ENCODE assay signal across 29 cellular contexts in genomic region chr3:24539699-24540098, GRCh38. TPM values are rescaled to one million over a fixed set of nuclear protein-coding genes. Genes with fewer than 3 reads are reported as not detected.
A peak's percentile ranks its signal among the peaks of the same experiment; 100 is the strongest.
DNase-seq lines count a peak whose midpoint lies in the region; ATAC-seq, FAIRE-seq and TF ChIP-seq lines count a peak whose summit lies in the region.
"Had no signal": no experiment of that assay in that cellular context is flagged by ENCODE, and none has a peak within 500 bp of the region (broad histone marks: within the 10 kb centered on the region; RNA-seq: fewer than 3 reads in every experiment).

No MANE protein-coding gene starts in this region.

- dilution Hi-C loops in endothelial cell of umbilical vein (cut with MboI; ENCODE audit: extremely low pct_ligation_motif_present, low sequenced_read_pairs): no loop called here

- DNase-seq in heart right ventricle (no peak), left ventricle myocardium superior (no peak), endothelial cell of umbilical vein (ENCODE audit: low read depth, low spot score) (no peak), pancreas (no peak), iPS-NIHi11 (ENCODE audit: low spot score) (no peak)
- DNase-seq: 8988T; ACHN; BE2C; C1 segment of cervical spinal cord; CD4-positive, alpha-beta memory T cell; CD4-positive, CD25-positive, alpha-beta regulatory T cell; CD8-positive, alpha-beta memory T cell; COR-L47; DMS 273 treated with DMSO at 0.1 percent for 48 hours; DMS153; DMS53; DMS79; DND-41; EL; GDM1 had no signal

- H3K4me1 ChIP-seq in heart right ventricle (peaks cover 0 to 15% (median 4%) of the 10 kb centered on the region in 9 donors), endothelial cell of umbilical vein (ENCODE audit: control insufficient read depth, extremely low read depth, insufficient read depth, low read length) (no peaks in the 10 kb centered on the region), pancreas (peaks cover 0 to 11% (median 4%) of the 10 kb centered on the region in 3 donors)
- H3K4me1 ChIP-seq: BE2C, BLaER1 had no signal

- H3K79me2 ChIP-seq in endothelial cell of umbilical vein (ENCODE audit: control insufficient read depth, insufficient read depth, low read length): no peaks in the 10 kb centered on the region

- H3K9me3 ChIP-seq in heart right ventricle: no peaks in the 10 kb centered on the region
- no peaks in the 10 kb centered on the region for H3K9me3 ChIP-seq in endothelial cell of umbilical vein (replicated peaks; ENCODE audit: control insufficient read depth, insufficient read depth, low read length)
- H3K9me3 ChIP-seq in pancreas: no peaks in the 10 kb centered on the region
- H3K9me3 ChIP-seq: BE2C, BLaER1 had no signal

- intact Hi-C loops in heart right ventricle (cut with DNase I): no loop called here
- intact Hi-C loops in left ventricle myocardium superior (cut with micrococcal nuclease): no loop called here
- intact Hi-C loops in endothelial cell of umbilical vein (cut with micrococcal nuclease): no loop called here
- intact Hi-C loops in pancreas (cut with DNase I): no loop called here

- H3K27ac ChIP-seq in heart right ventricle: peak overlapping the region in 6 of 10 donors; percentile 18 to 69 (median 60)
- H3K27ac ChIP-seq in endothelial cell of umbilical vein (ENCODE audit: insufficient read depth, low read depth, low read length): no peak overlapping the region
- H3K27ac ChIP-seq in pancreas: no peak overlapping the region
- H3K27ac ChIP-seq: BLaER1 had no signal

- no TSS peak for BruUV-seq in endothelial cell of umbilical vein (replicated peaks; lab: Mats Ljungman, UMichigan)

- no peaks in the 10 kb centered on the region for H3K9me1 ChIP-seq in endothelial cell of umbilical vein (replicated peaks; ENCODE audit: control insufficient read depth, extremely low read depth, insufficient read depth, low read length)

- CTCF ChIA-PET in endothelial cell of umbilical vein (lab: Charles Lee): interaction anchor here (1.5 kb wide), 1 partner anchor 8 kb away, joined by 5 read pairs; no protein-coding TSS in a partner anchor

- no peak overlapping the region for H2AFZ ChIP-seq in endothelial cell of umbilical vein (ENCODE audit: low read depth, low read length)

- no peak overlapping the region for H3K4me2 ChIP-seq in endothelial cell of umbilical vein (ENCODE audit: insufficient read depth, low read length)
- H3K4me2 ChIP-seq: BLaER1 had no signal

- WGBS in heart right ventricle, 2 donors: 94% methylated on average over 2 of the region's 2 CpGs
- 85 to 90% methylated on average over 2 of the region's 2 CpGs for whole genome bisulfite sequencing in pancreas, 2 donors

- H3K4me3 ChIP-seq in heart right ventricle (no peak overlapping the region), endothelial cell of umbilical vein (replicated peaks in 1 of 3; ENCODE audit: insufficient read depth in 1 of 3, low read depth in 1 of 3, low read length in 3 of 3) (no peak overlapping the region), pancreas (no peak overlapping the region)
- H3K4me3 ChIP-seq: BLaER1, GM12878 had no signal

- ATAC-seq in heart right ventricle: no peak
- ATAC-seq in left ventricle myocardium superior: no peak
- ATAC-seq in pancreas: no peak
- ATAC-seq in HG03432 (IDR thresholded peaks at IDR 0.05; ENCODE audit: unreplicated experiment): no peak
- ATAC-seq: GM12878 had no signal

- H3K36me3 ChIP-seq in heart right ventricle (no peaks in the 10 kb centered on the region), endothelial cell of umbilical vein (ENCODE audit: control insufficient read depth in 2 of 2, extremely low read depth in 1 of 2, insufficient read depth in 2 of 2, low read length in 2 of 2) (no peaks in the 10 kb centered on the region), pancreas (no peaks in the 10 kb centered on the region)
- H3K36me3 ChIP-seq: BE2C, BLaER1 had no signal

- no peak overlapping the region for H3K9ac ChIP-seq in endothelial cell of umbilical vein (replicated peaks; ENCODE audit: extremely low read depth, insufficient read depth, low read length)
- H3K9ac ChIP-seq: BLaER1 had no signal

- no peaks in the 10 kb centered on the region for H3K27me3 ChIP-seq in heart right ventricle
- H3K27me3 ChIP-seq in endothelial cell of umbilical vein (ENCODE audit: control insufficient read depth in 2 of 2, insufficient read depth in 2 of 2, low read length in 2 of 2): no peaks in the 10 kb centered on the region
- no peaks in the 10 kb centered on the region for H3K27me3 ChIP-seq in pancreas
- H3K27me3 ChIP-seq: BE2C, BLaER1 had no signal

- no peak for TF ChIP-seq POLR2A in endothelial cell of umbilical vein (IDR thresholded peaks at IDR 0.05; ENCODE audit: low read depth, low read length)

- no peaks in the 10 kb centered on the region for H4K20me1 ChIP-seq in endothelial cell of umbilical vein (replicated peaks; ENCODE audit: control insufficient read depth, extremely low read depth, insufficient read depth, low read length)
- H4K20me1 ChIP-seq: BLaER1 had no signal

- POLR2A ChIA-PET in endothelial cell of umbilical vein (lab: Charles Lee): no interaction called here

- peak; percentile 31 for FAIRE-seq in endometrium (lab: Jason Lieb, UNC)
- FAIRE-seq in endothelial cell of umbilical vein (lab: Jason Lieb, UNC): peak; percentile 44
- FAIRE-seq in pancreas (lab: Jason Lieb, UNC): peak; percentile 51
- FAIRE-seq: A204.1, GM12878, GM12892, GM18507 had no signal

- TF ChIP-seq CTCF in heart right ventricle (IDR thresholded peaks at IDR 0.05) (no peak), endothelial cell of umbilical vein (IDR thresholded peaks at IDR 0.05; ENCODE audit: extremely low read depth in 1 of 2, insufficient read depth in 1 of 2, low read depth in 1 of 2, low read length in 2 of 2) (no peak), pancreas (IDR thresholded peaks at IDR 0.05) (no peak)

TF ChIP-seq in endothelial cell of umbilical vein, 7 proteins besides CTCF, POLR2A, EP300 and RAD21:
- TF ChIP-seq FOS (IDR thresholded peaks at IDR 0.05; ENCODE audit: borderline replicate concordance, insufficient read depth, low read length) (no peak), MAX (IDR thresholded peaks at IDR 0.05; ENCODE audit: insufficient read depth, insufficient read length) (no peak), POLR2AphosphoS5 (IDR thresholded peaks at IDR 0.05; ENCODE audit: insufficient read depth, low read depth, low read length) (no peak), GATA2 (IDR thresholded peaks at IDR 0.05; ENCODE audit: insufficient read depth, insufficient read length, low read depth, low read length) (no peak), JUN (IDR thresholded peaks at IDR 0.05; ENCODE audit: borderline replicate concordance, insufficient read depth, insufficient read length, low read depth) (no peak), EZH2 (IDR thresholded peaks at IDR 0.05; ENCODE audit: borderline replicate concordance, low read depth, low read length, severe bottlenecking) (no peak), MYC (IDR thresholded peaks at IDR 0.05; ENCODE audit: low read depth, low read length) (no peak)

RNA-seq across cellular contexts. Expression of gene THRB, which starts 45.0 kb away (rescaled TPM):
- total RNA-seq in heart right ventricle (10 to 100 TPM; 14.4 to 32.8 (median 26.4) TPM), left ventricle myocardium superior (23.1 TPM), endothelial cell of umbilical vein (0.18 TPM in 1 of 2 replicates, not detected in the other), pancreas (10 to 100 TPM in 2 of 6 donors, 1 to 10 TPM in 4; 6.6 to 12.4 (median 8.7) TPM)
- polyA plus RNA-seq in heart right ventricle (1 to 10 TPM; 3.8 to 5.2 TPM), endothelial cell of umbilical vein (0.06 and 0.13 TPM in 2 replicates), pancreas (1 to 10 TPM; 2.1 to 2.3 TPM)
- 0.04 TPM in 2 replicates for polyA plus RNA-seq in endothelial cell of umbilical vein (2011; cell fraction: cytosol; rRNA removed)
- polyA plus RNA-seq in endothelial cell of umbilical vein (2011; cell fraction: nucleus; rRNA removed): 0.04 and 0.11 TPM in 2 replicates
- 0.08 and 0.17 TPM in 2 replicates for polyA plus RNA-seq in endothelial cell of umbilical vein (2012)
- polyA minus RNA-seq in endothelial cell of umbilical vein: 0.25 and 0.41 TPM in 2 replicates
- 2.7 TPM for polyA minus RNA-seq in endothelial cell of umbilical vein (2011; cell fraction: cytosol; rRNA and poly(A)+ RNA removed)
- polyA minus RNA-seq in endothelial cell of umbilical vein (2011; cell fraction: nucleus; rRNA and poly(A)+ RNA removed): 0.14 and 0.19 TPM in 2 replicates
- total RNA-seq: CD4-positive, alpha-beta memory T cell; CD8-positive, alpha-beta memory T cell; G401 had no signal
- polyA plus RNA-seq: CD14-positive monocyte; CD4-positive, CD25-positive, alpha-beta regulatory T cell; CD8-positive, alpha-beta memory T cell; GM12878 had no signal

Comparison
In these comparisons a context has a peak if more than half of its experiments do, and no peak if none do; other contexts are left out.
1. H3K27ac ChIP-seq: peak in heart right ventricle (6 of 10); none in endothelial cell of umbilical vein (single experiment) and pancreas (0 of 4).